1 cellular context compared by ENCODE assay signal in genomic region chr4:94564252-94564651, GRCh38.
TF ChIP-seq lines count a peak whose summit lies in the region.

No MANE protein-coding gene starts in this region.

TF ChIP-seq in HepG2, 621 proteins besides CTCF, POLR2A, EP300 and RAD21 (continued from another document and continues in another):
- no peak for TF ChIP-seq DZIP1 (CRISPR knock-in tag; IDR thresholded peaks at IDR 0.05)
- TF ChIP-seq RORA (CRISPR knock-in tag; IDR thresholded peaks at IDR 0.05), result no peak
- no peak for TF ChIP-seq JUNB (CRISPR knock-in tag; IDR thresholded peaks at IDR 0.05; ENCODE audit: borderline replicate concordance)
- no peak for TF ChIP-seq SOX13 (IDR thresholded peaks at IDR 0.05)
- TF ChIP-seq SOX13 (CRISPR knock-in tag; conservative IDR thresholded peaks at IDR 0.05 in 1 of 2, IDR thresholded peaks at IDR 0.05 in 1 of 2), result peak in 1 of 2 experiments; percentile 85; a peak in 2 of 4 replicates
- TF ChIP-seq ZNF343 (CRISPR knock-in tag; IDR thresholded peaks at IDR 0.05), result no peak
- TF ChIP-seq ZNF572 (CRISPR knock-in tag; IDR thresholded peaks at IDR 0.05), result no peak
- TF ChIP-seq ZNF503 (CRISPR knock-in tag; IDR thresholded peaks at IDR 0.05), result peak; percentile 81; the same call in 1 of the 2 replicates
- TF ChIP-seq HOXA7 (CRISPR knock-in tag; IDR thresholded peaks at IDR 0.05), result no peak
- TF ChIP-seq ZNF362 (CRISPR knock-in tag; IDR thresholded peaks at IDR 0.05; ENCODE audit: borderline replicate concordance), result peak; percentile 13; the same call in 1 of the 2 replicates
- no peak for TF ChIP-seq NR1H2 (CRISPR knock-in tag; IDR thresholded peaks at IDR 0.05; ENCODE audit: borderline replicate concordance, low read depth)
- no peak for TF ChIP-seq ZNF564 (CRISPR knock-in tag; IDR thresholded peaks at IDR 0.05)
- TF ChIP-seq ONECUT2 (CRISPR knock-in tag; IDR thresholded peaks at IDR 0.05), result no peak
- no peak for TF ChIP-seq ZNF10 (CRISPR knock-in tag; IDR thresholded peaks at IDR 0.05; ENCODE audit: borderline replicate concordance, low read depth)
- TF ChIP-seq, protein P1, sequence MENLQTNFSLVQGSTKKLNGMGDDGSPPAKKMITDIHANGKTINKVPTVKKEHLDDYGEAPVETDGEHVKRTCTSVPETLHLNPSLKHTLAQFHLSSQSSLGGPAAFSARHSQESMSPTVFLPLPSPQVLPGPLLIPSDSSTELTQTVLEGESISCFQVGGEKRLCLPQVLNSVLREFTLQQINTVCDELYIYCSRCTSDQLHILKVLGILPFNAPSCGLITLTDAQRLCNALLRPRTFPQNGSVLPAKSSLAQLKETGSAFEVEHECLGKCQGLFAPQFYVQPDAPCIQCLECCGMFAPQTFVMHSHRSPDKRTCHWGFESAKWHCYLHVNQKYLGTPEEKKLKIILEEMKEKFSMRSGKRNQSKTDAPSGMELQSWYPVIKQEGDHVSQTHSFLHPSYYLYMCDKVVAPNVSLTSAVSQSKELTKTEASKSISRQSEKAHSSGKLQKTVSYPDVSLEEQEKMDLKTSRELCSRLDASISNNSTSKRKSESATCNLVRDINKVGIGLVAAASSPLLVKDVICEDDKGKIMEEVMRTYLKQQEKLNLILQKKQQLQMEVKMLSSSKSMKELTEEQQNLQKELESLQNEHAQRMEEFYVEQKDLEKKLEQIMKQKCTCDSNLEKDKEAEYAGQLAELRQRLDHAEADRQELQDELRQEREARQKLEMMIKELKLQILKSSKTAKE (CRISPR knock-in tag; IDR thresholded peaks at IDR 0.05; ENCODE audit: borderline replicate concordance), result no peak
- no peak for TF ChIP-seq CENPT (CRISPR knock-in tag; IDR thresholded peaks at IDR 0.05; ENCODE audit: low read depth)
- TF ChIP-seq ZFAT (CRISPR knock-in tag; conservative IDR thresholded peaks at IDR 0.05), result no peak
- TF ChIP-seq, protein P2, sequence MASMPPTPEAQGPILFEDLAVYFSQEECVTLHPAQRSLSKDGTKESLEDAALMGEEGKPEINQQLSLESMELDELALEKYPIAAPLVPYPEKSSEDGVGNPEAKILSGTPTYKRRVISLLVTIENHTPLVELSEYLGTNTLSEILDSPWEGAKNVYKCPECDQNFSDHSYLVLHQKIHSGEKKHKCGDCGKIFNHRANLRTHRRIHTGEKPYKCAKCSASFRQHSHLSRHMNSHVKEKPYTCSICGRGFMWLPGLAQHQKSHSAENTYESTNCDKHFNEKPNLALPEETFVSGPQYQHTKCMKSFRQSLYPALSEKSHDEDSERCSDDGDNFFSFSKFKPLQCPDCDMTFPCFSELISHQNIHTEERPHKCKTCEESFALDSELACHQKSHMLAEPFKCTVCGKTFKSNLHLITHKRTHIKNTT (CRISPR knock-in tag; IDR thresholded peaks at IDR 0.05), result no peak
- TF ChIP-seq DMAP1 (CRISPR knock-in tag; IDR thresholded peaks at IDR 0.05), result peak; percentile 62; the same call in 1 of the 2 replicates
- TF ChIP-seq, protein P3, sequence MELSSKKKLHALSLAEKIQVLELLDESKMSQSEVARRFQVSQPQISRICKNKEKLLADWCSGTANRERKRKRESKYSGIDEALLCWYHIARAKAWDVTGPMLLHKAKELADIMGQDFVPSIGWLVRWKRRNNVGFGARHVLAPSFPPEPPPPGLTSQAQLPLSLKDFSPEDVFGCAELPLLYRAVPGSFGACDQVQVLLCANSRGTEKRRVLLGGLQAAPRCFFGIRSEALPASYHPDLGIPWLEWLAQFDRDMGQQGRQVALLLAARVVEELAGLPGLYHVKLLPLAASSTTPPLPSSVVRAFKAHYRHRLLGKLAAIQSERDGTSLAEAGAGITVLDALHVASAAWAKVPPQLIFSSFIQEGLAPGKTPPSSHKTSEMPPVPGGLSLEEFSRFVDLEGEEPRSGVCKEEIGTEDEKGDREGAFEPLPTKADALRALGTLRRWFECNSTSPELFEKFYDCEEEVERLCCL (CRISPR knock-in tag; IDR thresholded peaks at IDR 0.05; ENCODE audit: borderline replicate concordance), result no peak
- TF ChIP-seq ZUFSP (CRISPR knock-in tag; IDR thresholded peaks at IDR 0.05; ENCODE audit: borderline replicate concordance), result no peak
- no peak; the same call in 1 of the 2 replicates for TF ChIP-seq ZNF512B (CRISPR knock-in tag; IDR thresholded peaks at IDR 0.05; ENCODE audit: borderline replicate concordance)
- TF ChIP-seq, protein P4, sequence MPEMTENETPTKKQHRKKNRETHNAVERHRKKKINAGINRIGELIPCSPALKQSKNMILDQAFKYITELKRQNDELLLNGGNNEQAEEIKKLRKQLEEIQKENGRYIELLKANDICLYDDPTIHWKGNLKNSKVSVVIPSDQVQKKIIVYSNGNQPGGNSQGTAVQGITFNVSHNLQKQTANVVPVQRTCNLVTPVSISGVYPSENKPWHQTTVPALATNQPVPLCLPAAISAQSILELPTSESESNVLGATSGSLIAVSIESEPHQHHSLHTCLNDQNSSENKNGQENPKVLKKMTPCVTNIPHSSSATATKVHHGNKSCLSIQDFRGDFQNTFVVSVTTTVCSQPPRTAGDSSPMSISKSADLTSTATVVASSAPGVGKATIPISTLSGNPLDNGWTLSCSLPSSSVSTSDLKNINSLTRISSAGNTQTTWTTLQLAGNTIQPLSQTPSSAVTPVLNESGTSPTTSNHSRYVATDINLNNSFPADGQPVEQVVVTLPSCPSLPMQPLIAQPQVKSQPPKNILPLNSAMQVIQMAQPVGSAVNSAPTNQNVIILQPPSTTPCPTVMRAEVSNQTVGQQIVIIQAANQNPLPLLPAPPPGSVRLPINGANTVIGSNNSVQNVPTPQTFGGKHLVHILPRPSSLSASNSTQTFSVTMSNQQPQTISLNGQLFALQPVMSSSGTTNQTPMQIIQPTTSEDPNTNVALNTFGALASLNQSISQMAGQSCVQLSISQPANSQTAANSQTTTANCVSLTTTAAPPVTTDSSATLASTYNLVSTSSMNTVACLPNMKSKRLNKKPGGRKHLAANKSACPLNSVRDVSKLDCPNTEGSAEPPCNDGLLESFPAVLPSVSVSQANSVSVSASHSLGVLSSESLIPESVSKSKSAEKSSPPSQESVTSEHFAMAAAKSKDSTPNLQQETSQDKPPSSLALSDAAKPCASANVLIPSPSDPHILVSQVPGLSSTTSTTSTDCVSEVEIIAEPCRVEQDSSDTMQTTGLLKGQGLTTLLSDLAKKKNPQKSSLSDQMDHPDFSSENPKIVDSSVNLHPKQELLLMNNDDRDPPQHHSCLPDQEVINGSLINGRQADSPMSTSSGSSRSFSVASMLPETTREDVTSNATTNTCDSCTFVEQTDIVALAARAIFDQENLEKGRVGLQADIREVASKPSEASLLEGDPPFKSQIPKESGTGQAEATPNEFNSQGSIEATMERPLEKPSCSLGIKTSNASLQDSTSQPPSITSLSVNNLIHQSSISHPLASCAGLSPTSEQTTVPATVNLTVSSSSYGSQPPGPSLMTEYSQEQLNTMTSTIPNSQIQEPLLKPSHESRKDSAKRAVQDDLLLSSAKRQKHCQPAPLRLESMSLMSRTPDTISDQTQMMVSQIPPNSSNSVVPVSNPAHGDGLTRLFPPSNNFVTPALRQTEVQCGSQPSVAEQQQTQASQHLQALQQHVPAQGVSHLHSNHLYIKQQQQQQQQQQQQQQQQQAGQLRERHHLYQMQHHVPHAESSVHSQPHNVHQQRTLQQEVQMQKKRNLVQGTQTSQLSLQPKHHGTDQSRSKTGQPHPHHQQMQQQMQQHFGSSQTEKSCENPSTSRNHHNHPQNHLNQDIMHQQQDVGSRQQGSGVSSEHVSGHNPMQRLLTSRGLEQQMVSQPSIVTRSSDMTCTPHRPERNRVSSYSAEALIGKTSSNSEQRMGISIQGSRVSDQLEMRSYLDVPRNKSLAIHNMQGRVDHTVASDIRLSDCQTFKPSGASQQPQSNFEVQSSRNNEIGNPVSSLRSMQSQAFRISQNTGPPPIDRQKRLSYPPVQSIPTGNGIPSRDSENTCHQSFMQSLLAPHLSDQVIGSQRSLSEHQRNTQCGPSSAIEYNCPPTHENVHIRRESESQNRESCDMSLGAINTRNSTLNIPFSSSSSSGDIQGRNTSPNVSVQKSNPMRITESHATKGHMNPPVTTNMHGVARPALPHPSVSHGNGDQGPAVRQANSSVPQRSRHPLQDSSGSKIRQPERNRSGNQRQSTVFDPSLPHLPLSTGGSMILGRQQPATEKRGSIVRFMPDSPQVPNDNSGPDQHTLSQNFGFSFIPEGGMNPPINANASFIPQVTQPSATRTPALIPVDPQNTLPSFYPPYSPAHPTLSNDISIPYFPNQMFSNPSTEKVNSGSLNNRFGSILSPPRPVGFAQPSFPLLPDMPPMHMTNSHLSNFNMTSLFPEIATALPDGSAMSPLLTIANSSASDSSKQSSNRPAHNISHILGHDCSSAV (CRISPR knock-in tag; IDR thresholded peaks at IDR 0.05; ENCODE audit: borderline replicate concordance), result no peak
- no peak for TF ChIP-seq KLF12 (CRISPR knock-in tag; IDR thresholded peaks at IDR 0.05; ENCODE audit: borderline replicate concordance)
- TF ChIP-seq SMAD9 (CRISPR knock-in tag; IDR thresholded peaks at IDR 0.05), result no peak
- no peak for TF ChIP-seq ZNF326 (CRISPR knock-in tag; IDR thresholded peaks at IDR 0.05; ENCODE audit: borderline replicate concordance)
- no peak; the same call in 2 of the 3 replicates for TF ChIP-seq MXI1 (IDR thresholded peaks at IDR 0.05; ENCODE audit: borderline replicate concordance, low read depth, low read length)
- no peak for TF ChIP-seq SRY (CRISPR knock-in tag; IDR thresholded peaks at IDR 0.05)
- no peak for TF ChIP-seq ZNF709 (CRISPR knock-in tag; IDR thresholded peaks at IDR 0.05)
- no peak for TF ChIP-seq POLR2G (IDR thresholded peaks at IDR 0.05; ENCODE audit: low read depth, low read length)
- TF ChIP-seq MZF1 (CRISPR knock-in tag; IDR thresholded peaks at IDR 0.05; ENCODE audit: borderline replicate concordance), result no peak
- peak; percentile 43 for TF ChIP-seq ZEB1 (IDR thresholded peaks at IDR 0.05; ENCODE audit: insufficient replicate concordance, low read depth)
- TF ChIP-seq HOXD1 (CRISPR knock-in tag; IDR thresholded peaks at IDR 0.05), result no peak
- TF ChIP-seq HNRNPL (IDR thresholded peaks at IDR 0.05; ENCODE audit: low read depth, low read length), result no peak
- no peak for TF ChIP-seq POLR2AphosphoS2 (IDR thresholded peaks at IDR 0.05; ENCODE audit: low read depth, low read length)
